9 cellular contexts compared by ENCODE assay signal in the genomic region with DNA sequence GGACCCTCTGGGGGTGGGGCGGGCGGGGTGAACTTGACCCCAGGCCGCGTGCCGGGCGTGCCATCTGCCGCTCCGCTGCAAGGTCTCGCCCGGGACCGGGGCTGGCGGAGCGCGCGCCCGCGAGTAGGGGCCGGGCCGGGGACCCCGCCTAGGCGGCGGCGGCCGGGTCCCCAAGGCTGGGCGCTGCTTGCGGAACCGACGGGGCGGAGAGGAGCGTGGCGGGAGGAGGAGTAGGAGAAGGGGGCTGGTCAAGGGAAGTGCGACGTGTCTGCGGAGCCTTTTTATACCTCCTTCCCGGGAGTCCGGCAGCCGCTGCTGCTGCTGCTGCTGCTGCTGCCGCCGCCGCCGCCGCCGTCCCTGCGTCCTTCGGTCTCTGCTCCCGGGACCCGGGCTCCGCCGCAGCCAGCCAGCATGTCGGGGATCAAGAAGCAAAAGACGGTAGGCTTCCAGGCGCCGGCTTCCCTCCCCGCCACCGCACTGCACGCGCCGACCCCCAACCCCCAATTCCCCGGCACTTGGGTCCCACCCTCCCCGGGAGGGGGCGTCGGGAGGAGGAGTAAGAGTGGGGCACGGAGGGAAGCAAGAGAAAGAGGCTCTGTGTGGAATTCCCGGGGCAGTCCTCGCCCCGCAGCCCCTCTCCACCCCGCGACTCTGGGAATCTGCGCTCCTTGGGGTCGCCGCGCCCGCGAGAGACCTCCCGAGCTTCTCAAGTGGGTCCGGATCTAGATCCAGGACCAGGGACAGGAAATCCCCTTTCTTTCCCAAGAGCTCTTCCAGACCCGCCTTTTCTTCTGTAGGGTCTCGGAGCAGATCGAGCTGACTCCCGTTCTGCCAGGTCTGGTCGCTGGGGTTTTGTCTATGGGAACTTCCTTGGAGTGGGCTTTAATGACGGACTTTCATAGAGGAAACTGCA. TPM values are rescaled to one million over a fixed set of nuclear protein-coding genes. Genes with fewer than 3 reads are reported as not detected.
DNase-seq lines count a peak whose midpoint lies in the region; ATAC-seq and TF ChIP-seq lines count a peak whose summit lies in the region.
"Had no signal": no experiment of that assay in that cellular context is flagged by ENCODE, and none has a peak within 500 bp of the region (broad histone marks: within the 10 kb centered on the region; RNA-seq: fewer than 3 reads in every experiment).

A gene (plus strand): TSS at position 308 of the 913 bp plus-strand sequence. CDS start 104 bp downstream, at position 412.

- no peaks in the 10 kb centered on the region for H3K36me3 Mint-ChIP-seq in brain

- no peaks in the 10 kb centered on the region for H3K27me3 ChIP-seq in BJ (ENCODE audit: control insufficient read depth, insufficient read depth, low read length)
- no peaks in the 10 kb centered on the region for H3K27me3 ChIP-seq in iPS-15b (ENCODE audit: control insufficient read depth, insufficient read depth, low read length)

- CTCF ChIA-PET in BJ (lab: Yijun Ruan, JAX) = interaction anchor here (0.6 to 1.4 kb wide), 8 partner anchors 8 to 419 kb away, joined by 3 to 8 read pairs (median 3); no protein-coding TSS in a partner anchor

- H3K27me3 Mint-ChIP-seq in brain = peaks cover 45% of the 10 kb centered on the region

- H3K4me1 Mint-ChIP-seq in brain = peaks cover 21% of the 10 kb centered on the region

- peak within 1 kb of the TSS; percentile 85 for H3K9ac ChIP-seq in iPS-15b (ENCODE audit: low read depth, low read length)

- POLR2A ChIA-PET in BJ (lab: Charles Lee) = interaction anchor here (1.6 kb wide), 1 partner anchor 16 kb away, joined by 5 read pairs; no protein-coding TSS in a partner anchor

- H3K4me3 ChIP-seq in BJ (ENCODE audit: low read depth, low read length) = peak within 1 kb of the TSS; percentile 89
- H3K4me3 ChIP-seq in iPS-15b (ENCODE audit: low read depth, low read length) = peak within 1 kb of the TSS; percentile 97
- H3K4me3 ChIP-seq: K562 had no signal

- H3K36me3 ChIP-seq in BJ (ENCODE audit: control insufficient read depth, insufficient read depth, low read length) (0 out of 2 replicates have a peak, but pooled peaks cover 2% of the 10 kb centered on the region), iPS-15b (ENCODE audit: control insufficient read depth, insufficient read depth, low read length) (no peaks in the 10 kb centered on the region)

- H3K27ac Mint-ChIP-seq in brain = peak within 1 kb of the TSS; percentile 38 to 86 (median 62)

- peak; percentile 38 for ATAC-seq in GM21786 (IDR thresholded peaks at IDR 0.05; ENCODE audit: unreplicated experiment)
- ATAC-seq in sciatic nerve = peak; percentile 80
- ATAC-seq in HG03378 (IDR thresholded peaks at IDR 0.05; ENCODE audit: unreplicated experiment) = no peak

- DNase-seq in BJ (ENCODE audit: low read depth) = no peak
- DNase-seq in RPMI7951 (ENCODE audit: low read depth) = peak; percentile 75
- DNase-seq in sciatic nerve (ENCODE audit: low spot score) = peak; percentile 81
- no peak for DNase-seq in NCI-H774 (lab: John Stamatoyannopoulos, UW)

- intact Hi-C loops in sciatic nerve (cut with DNase I) = no loop called here

- no peaks in the 10 kb centered on the region for H3K9me3 ChIP-seq in iPS-15b (ENCODE audit: control insufficient read depth, insufficient read depth, low read length)

- peak; percentile 38; the same call in 1 of the 2 replicates for TF ChIP-seq CTCF in BJ (IDR thresholded peaks at IDR 0.05; ENCODE audit: insufficient read depth, low read depth, low read length)
- TF ChIP-seq CTCF in brain (conservative IDR thresholded peaks at IDR 0.05) = no peak

- H3K4me3 Mint-ChIP-seq in brain = peak within 1 kb of the TSS; percentile 89 to 91 (median 91)

- H3K9me3 Mint-ChIP-seq in brain = no peaks in the 10 kb centered on the region

- peaks cover 24% of the 10 kb centered on the region for H3K4me1 ChIP-seq in iPS-15b (ENCODE audit: control insufficient read depth, insufficient read depth, low read length)

RNA-seq across cellular contexts. Expression of the gene that starts here (rescaled TPM):
- polyA plus RNA-seq in BJ (2011; rRNA removed) = 133 and 136 TPM in 2 replicates
- 59.0 and 71.0 TPM in 2 replicates for polyA minus RNA-seq in BJ (2011; rRNA and poly(A)+ RNA removed)
- 119 and 147 TPM in 2 replicates for total RNA-seq in RPMI7951 (2014; rRNA removed; shearing (Covaris generic))
- 8.1 TPM for polyA plus RNA-seq in brain (ENCODE audit: insufficient read depth, low read depth, low replicate concordance)
- 32.3 TPM for total RNA-seq in sciatic nerve

Comparison
In these comparisons a context has a peak if more than half of its experiments do, and no peak if none do; other contexts are left out.
1. RNA of the gene that starts here (polyA plus RNA-seq): 133 to 136 TPM in BJ; 8.1 TPM in brain (single experiment); every median in the first group is over 10 times any median in the second.
2. DNase-seq: peak in RPMI7951 (single experiment) and sciatic nerve (single experiment); none in BJ (single experiment) and NCI-H774 (single experiment).